In the genomic region with DNA sequence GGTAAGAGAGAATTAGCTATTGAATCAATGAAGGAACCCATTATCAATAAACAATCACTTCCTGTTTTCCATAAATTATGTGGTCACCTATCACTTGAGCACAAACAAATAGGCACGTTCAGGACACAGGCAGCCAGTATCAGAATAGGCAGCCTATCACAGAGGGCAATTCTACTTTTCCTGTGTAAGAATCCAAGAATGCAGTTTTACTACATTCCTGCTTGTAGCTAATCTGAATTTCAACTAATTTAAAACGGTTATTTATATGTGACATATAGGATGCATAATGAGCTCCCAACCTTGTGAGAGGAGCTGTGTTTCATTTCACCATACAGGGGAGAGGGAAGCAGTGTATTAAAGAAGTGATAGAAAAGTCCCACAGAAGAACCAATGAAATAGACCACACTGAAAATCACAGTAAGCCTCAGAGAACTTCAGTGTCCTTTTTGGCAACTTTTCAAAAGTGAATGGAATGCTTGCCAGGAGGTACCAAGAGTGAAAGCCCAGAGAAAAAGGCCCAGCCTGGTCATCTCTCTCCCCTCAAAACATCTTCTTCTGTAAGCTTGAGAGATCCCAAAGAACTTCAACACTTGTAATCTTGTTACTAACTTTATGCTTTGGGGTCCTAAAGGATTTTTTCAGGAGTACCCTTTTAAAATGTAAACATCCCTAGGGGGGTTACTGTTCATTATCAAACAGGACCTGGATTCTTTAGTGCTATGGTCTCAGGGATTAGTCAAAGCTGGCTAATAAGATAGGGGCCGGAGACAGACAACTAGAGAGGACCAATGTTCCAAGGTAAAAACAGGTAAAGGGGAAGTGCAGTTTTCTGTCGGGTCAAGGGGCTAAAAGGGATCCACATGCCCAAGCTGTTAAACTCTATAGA, we compare ENCODE assay signal across 8 cellular contexts. TPM values are rescaled to one million over a fixed set of nuclear protein-coding genes. Genes with fewer than 3 reads are reported as not detected.
DNase-seq lines count a peak whose midpoint lies in the region; ATAC-seq and TF ChIP-seq lines count a peak whose summit lies in the region.

No MANE protein-coding gene starts in this region.

- intact Hi-C loops in activated B cell treated with CpG ODN at 0.5 μM for 24 hours (cut with micrococcal nuclease): loop anchor here (1.0 to 5.0 kb wide), 5 partner anchors 234 to 1379 kb away; partner anchors contain the start of gene TMEM168

- H3K4me3 ChIP-seq in AG10803 (ENCODE audit: low read length) (peak overlapping the region; percentile 65), HAP-1 (peak overlapping the region; percentile 60), skeletal muscle cell (ENCODE audit: low read depth, low read length) (peak overlapping the region; percentile 65)

- DNase-seq in AG10803 (ENCODE audit: low read depth): peak; percentile 31
- peak; percentile 8 to 15 for DNase-seq in HAP-1 (ENCODE audit: low spot score in 2 of 2)
- no peak for DNase-seq in activated B cell treated with CpG ODN at 0.5 μM for 24 hours
- DNase-seq in glutamatergic neuron: no peak
- peak; percentile 30 for DNase-seq in skeletal muscle cell (ENCODE audit: low read depth)
- no peak for DNase-seq in NCI-H187 treated with DMSO at 0.1 percent for 48 hours (lab: John Stamatoyannopoulos, UW)
- DNase-seq in activated CD4-positive, CD25-positive, alpha-beta regulatory T cell treated with anti-CD3 and anti-CD28 coated beads, Interleukin-2, amount 50 U/mL, for 72 hours: no peak
- DNase-seq in NCI-H748 treated with DMSO at 0.1 percent for 48 hours (lab: John Stamatoyannopoulos, UW): no peak

- H3K9me3 ChIP-seq in HAP-1: no peaks in the 10 kb centered on the region

- CTCF ChIA-PET in activated B cell treated with CpG ODN at 0.5 μM for 24 hours (lab: Charles Lee): interaction anchor here (0.9 to 1.0 kb wide), 2 partner anchors 11 to 462 kb away, joined by 3 read pairs; no protein-coding TSS in a partner anchor

- H3K4me1 Mint-ChIP-seq in activated B cell treated with CpG ODN at 0.5 μM for 24 hours (peaks cover 39% of the 10 kb centered on the region), glutamatergic neuron (ENCODE audit: low read depth, unreplicated experiment) (peaks cover 2% of the 10 kb centered on the region)

- H3K9me3 Mint-ChIP-seq in activated B cell treated with CpG ODN at 0.5 μM for 24 hours: no peaks in the 10 kb centered on the region
- peaks cover 2% of the 10 kb centered on the region for H3K9me3 Mint-ChIP-seq in glutamatergic neuron (ENCODE audit: unreplicated experiment)

- H3K36me3 ChIP-seq in HAP-1 (replicated peaks): peaks cover 11% of the 10 kb centered on the region

- ATAC-seq in activated B cell treated with CpG ODN at 0.5 μM for 24 hours (ENCODE audit: low read depth): no peak

- H3K4me1 ChIP-seq in HAP-1: peaks cover 8% of the 10 kb centered on the region; the same call in 1 of the 2 replicates

- TF ChIP-seq CTCF in AG10803 (conservative IDR thresholded peaks at IDR 0.05; ENCODE audit: low read length) (no peak), activated B cell treated with CpG ODN at 0.5 μM for 24 hours (IDR thresholded peaks at IDR 0.05) (no peak), glutamatergic neuron (IDR thresholded peaks at IDR 0.05; ENCODE audit: partially characterized antibody, unreplicated experiment) (no peak)

- POLR2A ChIA-PET in activated B cell treated with CpG ODN at 0.5 μM for 24 hours (lab: Charles Lee): interaction anchor here (0.9 to 3.0 kb wide), 5 partner anchors 32 to 890 kb away, joined by 3 to 22 read pairs (median 7); partner anchors contain the start of gene IFRD1

- no peaks in the 10 kb centered on the region for H3K27me3 ChIP-seq in HAP-1 (ENCODE audit: low read depth)

- peak overlapping the region; percentile 87 for H3K4me3 Mint-ChIP-seq in activated B cell treated with CpG ODN at 0.5 μM for 24 hours
- peak overlapping the region; percentile 89 for H3K4me3 Mint-ChIP-seq in glutamatergic neuron (ENCODE audit: unreplicated experiment)

- in situ Hi-C loops in HAP-1 (cut with MboI; ENCODE audit: low sequenced_read_pairs): no loop called here

- peaks cover 20% of the 10 kb centered on the region for H3K36me3 Mint-ChIP-seq in activated B cell treated with CpG ODN at 0.5 μM for 24 hours (ENCODE audit: low read depth)
- peaks cover 5% of the 10 kb centered on the region for H3K36me3 Mint-ChIP-seq in glutamatergic neuron (ENCODE audit: unreplicated experiment)

- peaks cover 3% of the 10 kb centered on the region for H3K27me3 Mint-ChIP-seq in activated B cell treated with CpG ODN at 0.5 μM for 24 hours
- H3K27me3 Mint-ChIP-seq in glutamatergic neuron (ENCODE audit: unreplicated experiment): peaks cover 3% of the 10 kb centered on the region

- peak overlapping the region; percentile 88 for H3K27ac Mint-ChIP-seq in activated B cell treated with CpG ODN at 0.5 μM for 24 hours
- peak overlapping the region; percentile 75 for H3K27ac Mint-ChIP-seq in glutamatergic neuron (ENCODE audit: unreplicated experiment)

RNA-seq across cellular contexts. Expression of gene IMMP2L, which starts 1.3 kb away (rescaled TPM):
- total RNA-seq in activated B cell treated with CpG ODN at 0.5 μM for 24 hours (28.5 and 31.9 TPM in 2 replicates), glutamatergic neuron (ENCODE audit: unreplicated experiment) (9.6 TPM)

Comparison
In these comparisons a context has a peak if more than half of its experiments do, and no peak if none do; other contexts are left out.
1. DNase-seq: peak in AG10803 (single experiment), HAP-1 (2 of 2) and skeletal muscle cell (single experiment); none in activated B cell treated with CpG ODN at 0.5 μM for 24 hours (single experiment), glutamatergic neuron (single experiment), NCI-H187 treated with DMSO at 0.1 percent for 48 hours (single experiment), activated CD4-positive, CD25-positive, alpha-beta regulatory T cell treated with anti-CD3 and anti-CD28 coated beads, Interleukin-2, amount 50 U/mL, for 72 hours (single experiment) and NCI-H748 treated with DMSO at 0.1 percent for 48 hours (single experiment).
2. Peak in every context shown above with its lines, with median percentiles within 50 percentile points of each other: H3K4me3 ChIP-seq.